22 cellular contexts compared by ENCODE assay signal in the genomic region with DNA sequence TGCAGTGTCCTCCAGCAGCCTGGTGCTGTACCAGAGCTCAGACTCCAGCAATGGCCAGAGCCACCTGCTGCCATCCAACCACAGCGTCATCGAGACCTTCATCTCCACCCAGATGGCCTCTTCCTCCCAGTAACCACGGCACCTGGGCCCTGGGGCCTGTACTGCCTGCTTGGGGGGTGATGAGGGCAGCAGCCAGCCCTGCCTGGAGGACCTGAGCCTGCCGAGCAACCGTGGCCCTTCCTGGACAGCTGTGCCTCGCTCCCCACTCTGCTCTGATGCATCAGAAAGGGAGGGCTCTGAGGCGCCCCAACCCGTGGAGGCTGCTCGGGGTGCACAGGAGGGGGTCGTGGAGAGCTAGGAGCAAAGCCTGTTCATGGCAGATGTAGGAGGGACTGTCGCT. TPM values are rescaled to one million over a fixed set of nuclear protein-coding genes. Genes with fewer than 3 reads are reported as not detected.
DNase-seq lines count a peak whose midpoint lies in the region; ATAC-seq, FAIRE-seq and TF ChIP-seq lines count a peak whose summit lies in the region.
"Had no signal": no experiment of that assay in that cellular context is flagged by ENCODE, and none has a peak within 500 bp of the region (broad histone marks: within the 10 kb centered on the region; RNA-seq: fewer than 3 reads in every experiment).

No MANE protein-coding gene starts in this region.

- TF ChIP-seq EP300 in GM12878 (IDR thresholded peaks at IDR 0.05; ENCODE audit: borderline replicate concordance in 1 of 2, control insufficient read depth in 1 of 2, low read depth in 2 of 2, low read length in 2 of 2) = no peak

- no peaks in the 10 kb centered on the region for H3K79me1 ChIP-seq in trophoblast cell (ENCODE audit: low read length)

- no peak for TF ChIP-seq RAD21 in GM12878 (IDR thresholded peaks at IDR 0.05; ENCODE audit: insufficient read depth, low read depth, low read length)

- H3K4me2 ChIP-seq in GM23338 (no peak overlapping the region), GM12878 (ENCODE audit: control insufficient read depth, insufficient read depth) (no peak overlapping the region), trophoblast cell (ENCODE audit: low read length) (no peak overlapping the region)
- H3K4me2 ChIP-seq: SK-N-SH had no signal

- no peak overlapping the region for H3K23ac ChIP-seq in trophoblast cell (ENCODE audit: low read length)

- H3K9me2 ChIP-seq in GM23338 (ENCODE audit: insufficient read depth) = no peaks in the 10 kb centered on the region
- H3K9me2 ChIP-seq: SK-N-SH had no signal

- no peak overlapping the region for H3K18ac ChIP-seq in trophoblast cell (ENCODE audit: low read length)

- in situ Hi-C loops in GM12878 (cut with MboI) = no loop called here

- H3K27ac Mint-ChIP-seq in Caco-2 (ENCODE audit: unreplicated experiment) = peak overlapping the region; percentile 53
- no peak overlapping the region for H3K27ac Mint-ChIP-seq in GM23338

- TF ChIP-seq CTCF in Caco-2 (IDR thresholded peaks at IDR 0.05; ENCODE audit: insufficient read depth in 1 of 2, low read depth in 1 of 2, low read length in 1 of 2, severe bottlenecking in 1 of 2, unreplicated experiment in 1 of 2) (no peak), GM23338 (conservative IDR thresholded peaks at IDR 0.05; ENCODE audit: low read depth in 2 of 2) (no peak), GM12878 (IDR thresholded peaks at IDR 0.05 in 2 of 3, conservative IDR thresholded peaks at IDR 0.05 in 1 of 3; ENCODE audit: control insufficient read depth in 2 of 3, extremely low read depth in 1 of 3, insufficient read depth in 1 of 3, low read depth in 3 of 3, low read length in 3 of 3) (no peak)

- H3K27ac ChIP-seq in GM23338 (ENCODE audit: low read depth) = no peak overlapping the region
- no peak overlapping the region for H3K27ac ChIP-seq in GM12878 (ENCODE audit: control insufficient read depth, insufficient read depth)
- no peak overlapping the region for H3K27ac ChIP-seq in trophoblast cell (ENCODE audit: low read depth, low read length)
- H3K27ac ChIP-seq: GM23248 had no signal

- H2AK5ac ChIP-seq in trophoblast cell (ENCODE audit: low read length) = no peak overlapping the region

- no peak for DNase-seq in Caco-2
- DNase-seq in GM23338 (ENCODE audit: low spot score) = no peak
- no peak for DNase-seq in GM12878 (ENCODE audit: low read depth, low spot score)
- DNase-seq in trophoblast cell = no peak
- DNase-seq in GOT3 (lab: John Stamatoyannopoulos, UW) = no peak
- DNase-seq: ACHN, DMS 273 treated with DMSO at 0.1 percent for 48 hours, GDM1, GM23248, Karpas-422, MG63, NCI-H1092 treated with DMSO at 0.1 percent for 48 hours, NCI-H2081, NCI-H510A treated with DMSO at 0.1 percent for 48 hours, NCI-H82, SHP77 treated with DMSO at 0.1 percent for 48 hours, SK-N-SH had no signal

- no TSS peak for BruUV-seq in Caco-2 (replicated peaks; lab: Mats Ljungman, UMichigan)
- no TSS peak for BruUV-seq in GM12878 (replicated peaks; lab: Mats Ljungman, UMichigan)

- no peak overlapping the region for H2BK12ac ChIP-seq in trophoblast cell (ENCODE audit: low read length)

- no peaks in the 10 kb centered on the region for H3K27me3 Mint-ChIP-seq in Caco-2 (ENCODE audit: insufficient read depth, unreplicated experiment)
- H3K27me3 Mint-ChIP-seq in GM23338 (ENCODE audit: insufficient read depth, low read depth, poor library complexity) = peaks cover 13% of the 10 kb centered on the region

- no peak overlapping the region for H4K91ac ChIP-seq in trophoblast cell (ENCODE audit: low read depth, low read length)

- peaks cover 8% of the 10 kb centered on the region; the same call in 1 of the 2 replicates for H4K20me1 ChIP-seq in GM23338 (replicated peaks; ENCODE audit: insufficient read depth)
- H4K20me1 ChIP-seq in GM12878 (ENCODE audit: control insufficient read depth, insufficient read depth) = no peaks in the 10 kb centered on the region

- peak; percentile 41; the same call in 1 of the 2 replicates for TF ChIP-seq POLR2A in GM12878 (IDR thresholded peaks at IDR 0.05; ENCODE audit: low read depth, low read length)

- H3K36me3 Mint-ChIP-seq in Caco-2 (ENCODE audit: insufficient read depth, unreplicated experiment) (peaks cover 75% of the 10 kb centered on the region), GM23338 (ENCODE audit: low read depth) (peaks cover 37% of the 10 kb centered on the region)

- FAIRE-seq in GM12878 (lab: Jason Lieb, UNC) = no peak
- FAIRE-seq: GM19239 had no signal

- H3K9me3 Mint-ChIP-seq in Caco-2 (ENCODE audit: unreplicated experiment) (no peaks in the 10 kb centered on the region), GM23338 (no peaks in the 10 kb centered on the region; the same call in 2 of the 3 replicates)

- no peaks in the 10 kb centered on the region for H3F3A ChIP-seq in GM23338 (replicated peaks; ENCODE audit: low read depth)

- 86% methylated on average over 11 of the region's 11 CpGs for WGBS in GM12878 (ENCODE audit: insufficient coverage, insufficient replicate concordance, low lambda C conversion rate, missing lambda C conversion rate)
- no CpG with 5 or more reads among the region's 11 CpGs for WGBS in trophoblast cell (ENCODE audit: extremely low coverage, insufficient coverage, insufficient read length)

- no peak overlapping the region for H2BK5ac ChIP-seq in trophoblast cell (ENCODE audit: low read depth, low read length, poor library complexity)

- H3K4me3 Mint-ChIP-seq in Caco-2 (ENCODE audit: unreplicated experiment) (no peak overlapping the region), GM23338 (no peak overlapping the region)

- CTCF ChIA-PET in Caco-2 (lab: Charles Lee) (no interaction called here), GM12878 (lab: Yijun Ruan, JAX) (interaction anchor here (1.0 kb wide), 1 partner anchor 59 kb away, joined by 3 read pairs; no protein-coding TSS in a partner anchor)

- no peak overlapping the region for H2BK120ac ChIP-seq in trophoblast cell (ENCODE audit: insufficient read depth, low read length, poor library complexity)

- intact Hi-C loops in Caco-2 (cut with micrococcal nuclease; ENCODE audit: unreplicated experiment) = no loop called here
- intact Hi-C loops in GM12878 (cut with micrococcal nuclease; ENCODE audit: unreplicated experiment) = no loop called here

- H3K4me3 ChIP-seq in Caco-2 (ENCODE audit: low read depth, low read length) (no peak overlapping the region), GM23338 (no peak overlapping the region), GM12878 (no peak overlapping the region), trophoblast cell (ENCODE audit: low read depth, low read length) (no peak overlapping the region)
- H3K4me3 ChIP-seq: GM23248, MG63 had no signal

- no peak overlapping the region for H2AFZ ChIP-seq in GM23338
- H2AFZ ChIP-seq in GM12878 (ENCODE audit: control insufficient read depth, low read depth, low read length) = no peak overlapping the region
- H2AFZ ChIP-seq in trophoblast cell (ENCODE audit: insufficient read depth, low read length, poor library complexity) = no peak overlapping the region
- H2AFZ ChIP-seq: GM23248 had no signal

- H3K36me3 ChIP-seq in Caco-2 (ENCODE audit: control insufficient read depth, insufficient read depth, low read length) = peaks cover 5% of the 10 kb centered on the region
- H3K36me3 ChIP-seq in GM23338 (ENCODE audit: insufficient read depth) = peaks cover 15% of the 10 kb centered on the region
- H3K36me3 ChIP-seq in GM12878 (ENCODE audit: control insufficient read depth in 2 of 2, insufficient read depth in 2 of 2, low read length in 1 of 2) = peaks cover 4 to 10% of the 10 kb centered on the region in 2 experiments
- peaks cover 21 to 22% of the 10 kb centered on the region in 2 experiments for H3K36me3 ChIP-seq in trophoblast cell (ENCODE audit: control insufficient read depth in 1 of 2, insufficient read depth in 2 of 2, low read length in 2 of 2)

- H3K79me2 ChIP-seq in GM23338 (replicated peaks; ENCODE audit: insufficient read depth) (no peaks in the 10 kb centered on the region), GM12878 (ENCODE audit: control insufficient read depth, insufficient read depth, low read length) (no peaks in the 10 kb centered on the region), trophoblast cell (ENCODE audit: control insufficient read depth, insufficient read depth, low read length, poor library complexity) (no peaks in the 10 kb centered on the region)

- H4K8ac ChIP-seq in trophoblast cell (ENCODE audit: low read depth, low read length) = no peak overlapping the region

- POLR2A ChIA-PET in Caco-2 (lab: Charles Lee) (interaction anchor here (0.8 kb wide), 1 partner anchor 29 kb away, joined by 4 read pairs; no protein-coding TSS in a partner anchor), GM12878 (lab: Charles Lee) (no interaction called here)

- H3K4me1 Mint-ChIP-seq in Caco-2 (ENCODE audit: low read depth, unreplicated experiment) = no peaks in the 10 kb centered on the region
- H3K4me1 Mint-ChIP-seq in GM23338 = peaks cover 2% of the 10 kb centered on the region; the same call in 2 of the 3 replicates

- RAD21 ChIA-PET in GM12878 (lab: Charles Lee; ENCODE audit: unreplicated experiment) = no interaction called here

- H3K14ac ChIP-seq in trophoblast cell (ENCODE audit: low read length) = no peak overlapping the region

- H3K4me1 ChIP-seq in Caco-2 = no peaks in the 10 kb centered on the region
- H3K4me1 ChIP-seq in GM23338 (ENCODE audit: insufficient read depth) = peaks cover 4% of the 10 kb centered on the region; the same call in 1 of the 2 replicates
- no peaks in the 10 kb centered on the region for H3K4me1 ChIP-seq in GM12878 (ENCODE audit: control insufficient read depth, insufficient read depth, low read length)
- H3K4me1 ChIP-seq in trophoblast cell (ENCODE audit: control insufficient read depth in 1 of 2, insufficient read depth in 2 of 2, low read length in 2 of 2) = peaks cover 4 to 6% of the 10 kb centered on the region in 2 experiments

- SMC1A ChIA-PET in GM12878 (lab: Charles Lee; ENCODE audit: uncharacterized antibody, unreplicated experiment) = no interaction called here

- ATAC-seq in GM23338 = no peak
- no peak for ATAC-seq in GM12878
- no peak for ATAC-seq in HG02938 (IDR thresholded peaks at IDR 0.05; ENCODE audit: unreplicated experiment)
- ATAC-seq in HG02798 (IDR thresholded peaks at IDR 0.05; ENCODE audit: poor library complexity, unreplicated experiment) = no peak

- peak overlapping the region; percentile 12 for H4K12ac ChIP-seq in trophoblast cell (ENCODE audit: low read depth, low read length)

- no peaks in the 10 kb centered on the region for H3K9me3 ChIP-seq in Caco-2
- H3K9me3 ChIP-seq in GM12878 (replicated peaks; ENCODE audit: control insufficient read depth, insufficient read depth, low read length) = no peaks in the 10 kb centered on the region
- H3K9me3 ChIP-seq in trophoblast cell (ENCODE audit: insufficient read depth, low read depth, low read length) = no peaks in the 10 kb centered on the region
- H3K9me3 ChIP-seq: MG63, SK-N-SH had no signal

- no peak overlapping the region for H3K9ac ChIP-seq in GM12878 (ENCODE audit: control insufficient read depth, insufficient read depth, low read length)
- H3K9ac ChIP-seq in trophoblast cell (ENCODE audit: low read length) = no peak overlapping the region
- H3K9ac ChIP-seq: GM23248, SK-N-SH had no signal

- no peak overlapping the region for H3K4ac ChIP-seq in trophoblast cell (ENCODE audit: low read depth, low read length)

- H3K27me3 ChIP-seq in Caco-2 (replicated peaks; ENCODE audit: control insufficient read depth, insufficient read depth, low read length) (no peaks in the 10 kb centered on the region), GM23338 (ENCODE audit: insufficient read depth) (no peaks in the 10 kb centered on the region), GM12878 (replicated peaks in 1 of 2; ENCODE audit: control insufficient read depth in 2 of 2, insufficient read depth in 2 of 2, low read length in 1 of 2) (no peaks in the 10 kb centered on the region), trophoblast cell (ENCODE audit: insufficient read depth, low read length) (no peaks in the 10 kb centered on the region)
- H3K27me3 ChIP-seq: MG63 had no signal

RNA-seq across cellular contexts. Expression of a gene that starts 15.2 kb away (rescaled TPM):
- total RNA-seq in Caco-2 (2022) (19.3 and 22.1 TPM in 2 replicates), GM12878 (2014; rRNA removed) (20.2 and 20.9 TPM in 2 replicates), GM12878 (2014; rRNA removed; fragmentation: Illumina TruSeq; extraction: Trizol) (14.9 and 15.2 TPM in 2 replicates), GM12878 (2021) (21.8 and 24.9 TPM in 2 replicates)
- 9.8 and 15.2 TPM in 2 replicates for total RNA-seq in GM23338 (2014; rRNA removed; shearing (Covaris generic))
- polyA plus RNA-seq in GM23338 (2016; fragmentation: Nextera tagmentation; extraction: Ambion mirVana) (19.6 and 20.7 TPM in 2 replicates), GM12878 (2011; rRNA removed) (10.0 and 14.0 TPM in 2 replicates), GM12878 (2014; fragmentation: Illumina TruSeq; extraction: Trizol) (15.2 and 22.4 TPM in 2 replicates), GM12878 (2014; fragmentation: Nextera tagmentation; extraction: Ambion mirVana) (10 to 100 TPM in 1 of 2 experiments, 1 to 10 TPM in 1; 7.5 to 10.2 TPM), GM12878 (2014; rRNA removed) (22.6 and 24.6 TPM in 2 replicates), GM12878 (2016; fragmentation: Nextera tagmentation; extraction: Ambion mirVana) (10 to 100 TPM; 30.3 to 30.8 TPM)
- 16.6 and 17.9 TPM in 2 replicates for total RNA-seq in GM12878 (2013; cell fraction: nucleolus; rRNA removed)
- polyA plus RNA-seq in GM12878 (2011; ENCODE audit: low read depth) = 5.4 TPM
- 15.4 and 22.4 TPM in 2 replicates for polyA plus RNA-seq in GM12878 (2011; cell fraction: cytosol; rRNA removed)
- 9.9 and 13.9 TPM in 2 replicates for polyA plus RNA-seq in GM12878 (2011; cell fraction: nucleus; rRNA removed)
- polyA plus RNA-seq in GM12878 (2012) = 10.2 and 11.2 TPM in 2 replicates
- 5.4 and 10.1 TPM in 2 replicates for polyA minus RNA-seq in GM12878 (2011; rRNA and poly(A)+ RNA removed)
- polyA minus RNA-seq in GM12878 (2011; cell fraction: cytosol; rRNA and poly(A)+ RNA removed) = 5.6 and 6.7 TPM in 2 replicates
- polyA minus RNA-seq in GM12878 (2011; cell fraction: nucleus; rRNA and poly(A)+ RNA removed) = 2.8 and 8.3 TPM in 2 replicates
- 11.0 and 11.2 TPM in 2 replicates for polyA plus RNA-seq in trophoblast cell (2013)

RNA-seq across cellular contexts. Expression of a gene that starts 22.7 kb away (rescaled TPM):
- total RNA-seq in Caco-2 (2022) (37.1 and 41.2 TPM in 2 replicates), GM12878 (2014; rRNA removed) (not detected in 2 replicates), GM12878 (2014; rRNA removed; fragmentation: Illumina TruSeq; extraction: Trizol) (not detected in 2 replicates), GM12878 (2021) (0.10 TPM in 1 of 2 replicates, not detected in the other)
- total RNA-seq in GM23338 (2014; rRNA removed; shearing (Covaris generic)) = not detected in 2 replicates
- polyA plus RNA-seq in GM23338 (2016; fragmentation: Nextera tagmentation; extraction: Ambion mirVana) (0.10 and 0.11 TPM in 2 replicates), GM12878 (2011; rRNA removed) (not detected in 2 replicates), GM12878 (2014; fragmentation: Illumina TruSeq; extraction: Trizol) (not detected in 2 replicates), GM12878 (2014; fragmentation: Nextera tagmentation; extraction: Ambion mirVana) (not detected), GM12878 (2014; rRNA removed) (not detected in 2 replicates), GM12878 (2016; fragmentation: Nextera tagmentation; extraction: Ambion mirVana) (not detected)
- total RNA-seq in GM12878 (2013; cell fraction: nucleolus; rRNA removed) = not detected in 2 replicates
- polyA plus RNA-seq in GM12878 (2011; ENCODE audit: low read depth) = not detected
- 0.03 TPM in 1 of 2 replicates, not detected in the other for polyA plus RNA-seq in GM12878 (2011; cell fraction: cytosol; rRNA removed)
- polyA plus RNA-seq in GM12878 (2011; cell fraction: nucleus; rRNA removed) = not detected in 2 replicates
- not detected in 2 replicates for polyA plus RNA-seq in GM12878 (2012)
- not detected in 2 replicates for polyA minus RNA-seq in GM12878 (2011; rRNA and poly(A)+ RNA removed)
- polyA minus RNA-seq in GM12878 (2011; cell fraction: cytosol; rRNA and poly(A)+ RNA removed) = not detected in 2 replicates
- not detected in 2 replicates for polyA minus RNA-seq in GM12878 (2011; cell fraction: nucleus; rRNA and poly(A)+ RNA removed)
- not detected in 2 replicates for polyA plus RNA-seq in trophoblast cell (2013)
- total RNA-seq: Daoy, GM23248, RPMI7951 had no signal
- polyA plus RNA-seq: GM23248, SK-N-SH had no signal

RNA-seq across cellular contexts. Expression of a gene that starts 38.0 kb away (rescaled TPM):
- total RNA-seq in Caco-2 (2022) (0.11 and 0.35 TPM in 2 replicates), GM12878 (2014; rRNA removed) (4.4 and 4.6 TPM in 2 replicates), GM12878 (2014; rRNA removed; fragmentation: Illumina TruSeq; extraction: Trizol) (2.3 and 3.4 TPM in 2 replicates), GM12878 (2021) (2.6 and 3.9 TPM in 2 replicates)
- total RNA-seq in GM23338 (2014; rRNA removed; shearing (Covaris generic)) = not detected in 2 replicates
- polyA plus RNA-seq in GM23338 (2016; fragmentation: Nextera tagmentation; extraction: Ambion mirVana) (not detected in 2 replicates), GM12878 (2011; rRNA removed) (7.2 and 9.1 TPM in 2 replicates), GM12878 (2014; fragmentation: Illumina TruSeq; extraction: Trizol) (2.1 and 2.9 TPM in 2 replicates), GM12878 (2014; fragmentation: Nextera tagmentation; extraction: Ambion mirVana) (1 to 10 TPM; 2.5 to 2.7 TPM), GM12878 (2014; rRNA removed) (2.0 and 2.8 TPM in 2 replicates), GM12878 (2016; fragmentation: Nextera tagmentation; extraction: Ambion mirVana) (1 to 10 TPM; 2.6 to 2.7 TPM)
- 2.0 and 2.4 TPM in 2 replicates for total RNA-seq in GM12878 (2013; cell fraction: nucleolus; rRNA removed)
- 2.3 TPM for polyA plus RNA-seq in GM12878 (2011; ENCODE audit: low read depth)
- 7.6 and 10.7 TPM in 2 replicates for polyA plus RNA-seq in GM12878 (2011; cell fraction: cytosol; rRNA removed)
- polyA plus RNA-seq in GM12878 (2011; cell fraction: nucleus; rRNA removed) = 2.0 and 2.8 TPM in 2 replicates
- polyA plus RNA-seq in GM12878 (2012) = 3.9 and 4.0 TPM in 2 replicates
- polyA minus RNA-seq in GM12878 (2011; rRNA and poly(A)+ RNA removed) = 5.7 and 6.7 TPM in 2 replicates
- polyA minus RNA-seq in GM12878 (2011; cell fraction: cytosol; rRNA and poly(A)+ RNA removed) = 1.5 and 2.3 TPM in 2 replicates
- polyA minus RNA-seq in GM12878 (2011; cell fraction: nucleus; rRNA and poly(A)+ RNA removed) = 1.1 and 2.8 TPM in 2 replicates
- polyA plus RNA-seq in trophoblast cell (2013) = not detected in 2 replicates

Comparison
In these comparisons a context has a peak if more than half of its experiments do, and no peak if none do; other contexts are left out.
1. RNA of a gene that starts 22.7 kb away (total RNA-seq): 37.1 to 41.2 TPM in Caco-2; not detected in GM23338 and 0.10 TPM in GM12878; every median in the first group is over 10 times any median in the second.